8 cellular contexts compared by ENCODE assay signal in the genomic region with DNA sequence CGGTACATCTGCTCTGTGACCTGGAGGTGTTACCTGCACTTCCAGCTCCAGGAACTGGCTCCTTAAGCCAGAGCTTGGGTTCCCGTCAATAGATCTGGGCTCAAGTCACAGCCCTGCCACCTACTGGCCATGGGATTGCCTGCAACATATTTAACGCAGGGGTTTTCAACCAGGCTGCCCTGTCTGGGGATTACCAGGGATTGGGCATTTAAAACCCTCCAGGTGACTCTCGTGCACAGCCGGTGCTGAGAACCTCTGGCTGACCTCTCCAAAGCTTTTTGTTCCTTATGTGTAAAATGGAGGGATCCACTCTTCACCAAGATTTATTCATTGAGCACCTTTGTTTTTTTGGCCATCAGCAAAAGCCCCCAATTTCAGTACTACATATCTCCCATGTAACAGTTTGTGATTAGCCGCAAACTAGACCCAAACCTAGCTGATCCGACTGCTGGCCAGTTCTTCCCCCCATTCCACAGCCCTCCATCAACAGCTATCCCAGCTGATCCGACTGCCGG.
DNase-seq lines count a peak whose midpoint lies in the region; TF ChIP-seq lines count a peak whose summit lies in the region.

No MANE protein-coding gene starts in this region.

- peak; percentile 91 for TF ChIP-seq CTCF in GM10266 (IDR thresholded peaks at IDR 0.05; ENCODE audit: control insufficient read depth, insufficient read depth, low read depth, missing control alignments)
- TF ChIP-seq CTCF in cardiac muscle cell (IDR thresholded peaks at IDR 0.05; ENCODE audit: low read depth, low read length), result peak; percentile 92
- peak; percentile 82 to 94 (median 91) for TF ChIP-seq CTCF in prostate gland (IDR thresholded peaks at IDR 0.05)
- peak; percentile 87 to 92 (median 89) for TF ChIP-seq CTCF in uterus (IDR thresholded peaks at IDR 0.05)

- no peak overlapping the region for H3K27ac ChIP-seq in cardiac muscle cell
- no peak overlapping the region for H3K27ac ChIP-seq in prostate gland
- H3K27ac ChIP-seq in uterus, result no peak overlapping the region

- no peaks in the 10 kb centered on the region for H3K36me3 Mint-ChIP-seq in activated naive CD8-positive, alpha-beta T cell treated with anti-CD3 and anti-CD28 coated beads for 36 hours

- DNase-seq in GM10266 (ENCODE audit: extremely low spot score), result peak; percentile 79
- peak; percentile 59 for DNase-seq in HCEC 1CT
- DNase-seq in MV-4-11 (lab: John Stamatoyannopoulos, UW), result peak; percentile 40
- DNase-seq in SKM-1 (lab: John Stamatoyannopoulos, UW; ENCODE audit: unreplicated experiment), result peak; percentile 32
- peak; percentile 63 for DNase-seq in activated naive CD8-positive, alpha-beta T cell treated with anti-CD3 and anti-CD28 coated beads for 36 hours
- peak; percentile 78 to 89 for DNase-seq in cardiac muscle cell (ENCODE audit: low read depth in 1 of 2, low spot score in 1 of 2)
- peak; percentile 83 for DNase-seq in prostate gland (ENCODE audit: low spot score)
- DNase-seq in uterus, result peak; percentile 74 to 77

- H3K4me1 ChIP-seq in cardiac muscle cell (ENCODE audit: low read depth) (peaks cover 3% of the 10 kb centered on the region), prostate gland (replicated peaks) (no peaks in the 10 kb centered on the region), uterus (no peaks in the 10 kb centered on the region)

- H3K4me3 ChIP-seq in cardiac muscle cell, result no peak overlapping the region
- no peak overlapping the region for H3K4me3 ChIP-seq in prostate gland
- H3K4me3 ChIP-seq in uterus, result no peak overlapping the region

- H3K27me3 ChIP-seq in cardiac muscle cell, result no peaks in the 10 kb centered on the region
- no peaks in the 10 kb centered on the region for H3K27me3 ChIP-seq in prostate gland (replicated peaks; ENCODE audit: insufficient read depth)
- no peaks in the 10 kb centered on the region for H3K27me3 ChIP-seq in uterus

- TF ChIP-seq POLR2A in prostate gland (IDR thresholded peaks at IDR 0.05) (no peak), uterus (IDR thresholded peaks at IDR 0.05) (no peak)

- H3K9me3 Mint-ChIP-seq in activated naive CD8-positive, alpha-beta T cell treated with anti-CD3 and anti-CD28 coated beads for 36 hours, result no peaks in the 10 kb centered on the region

- no peaks in the 10 kb centered on the region for H3K27me3 Mint-ChIP-seq in activated naive CD8-positive, alpha-beta T cell treated with anti-CD3 and anti-CD28 coated beads for 36 hours

- H3K9me3 ChIP-seq in cardiac muscle cell (ENCODE audit: low read depth) (no peaks in the 10 kb centered on the region), prostate gland (no peaks in the 10 kb centered on the region), uterus (no peaks in the 10 kb centered on the region)

- no peak overlapping the region for H3K4me3 Mint-ChIP-seq in activated naive CD8-positive, alpha-beta T cell treated with anti-CD3 and anti-CD28 coated beads for 36 hours

- WGBS in prostate gland, result 36% methylated on average over 9 of the region's 9 CpGs

- H3K27ac Mint-ChIP-seq in activated naive CD8-positive, alpha-beta T cell treated with anti-CD3 and anti-CD28 coated beads for 36 hours, result peak overlapping the region; percentile 40

- peaks cover 6% of the 10 kb centered on the region for H3K4me1 Mint-ChIP-seq in activated naive CD8-positive, alpha-beta T cell treated with anti-CD3 and anti-CD28 coated beads for 36 hours

- intact Hi-C loops in prostate gland (cut with DNase I) (loop anchor here (2.0 kb wide), 1 partner anchor 207 kb away; no protein-coding TSS in a partner anchor), uterus (cut with DNase I; ENCODE audit: low total_unique reads) (loop anchor here (5.0 kb wide), 1 partner anchor 211 kb away; no protein-coding TSS in a partner anchor)

- H3K36me3 ChIP-seq in cardiac muscle cell, result no peaks in the 10 kb centered on the region
- no peaks in the 10 kb centered on the region for H3K36me3 ChIP-seq in prostate gland
- H3K36me3 ChIP-seq in uterus, result no peaks in the 10 kb centered on the region

Comparison
In these comparisons a context has a peak if more than half of its experiments do, and no peak if none do; other contexts are left out.
1. DNase-seq: peak in every context shown above with its lines; median percentile 84 in cardiac muscle cell; 83 in prostate gland; 79 in GM10266; 76 in uterus; 63 in activated naive CD8-positive, alpha-beta T cell treated with anti-CD3 and anti-CD28 coated beads for 36 hours; 59 in HCEC 1CT; 40 in MV-4-11; 32 in SKM-1.